In genomic region chr22:50581950-50582561, GRCh38 we compare ENCODE assay signal across 6 cellular contexts. TPM values are rescaled to one million over a fixed set of nuclear protein-coding genes. Genes with fewer than 3 reads are reported as not detected.
DNase-seq lines count a peak whose midpoint lies in the region; ATAC-seq and TF ChIP-seq lines count a peak whose summit lies in the region.

No MANE protein-coding gene starts in this region.

- H3K9me2 ChIP-seq in OCI-LY7 (ENCODE audit: insufficient read depth, low read length): no peaks in the 10 kb centered on the region

- CTCF ChIA-PET in OCI-LY7 (lab: Charles Lee; ENCODE audit: unreplicated experiment): no interaction called here

- peak overlapping the region; percentile 94 for H3K4me2 ChIP-seq in OCI-LY7 (ENCODE audit: low read length)

- H3K27ac Mint-ChIP-seq in effector memory CD8-positive, alpha-beta T cell: peak overlapping the region; percentile 96

- no peaks in the 10 kb centered on the region for H3K9me3 ChIP-seq in OCI-LY7 (ENCODE audit: low read length)

- POLR2A ChIA-PET in OCI-LY7 (lab: Charles Lee): interaction anchor here (1.2 kb wide), 1 partner anchor 264 kb away, joined by 3 read pairs; no protein-coding TSS in a partner anchor

- peak; percentile 23 for ATAC-seq in GM19351 (IDR thresholded peaks at IDR 0.05; ENCODE audit: unreplicated experiment)
- ATAC-seq in effector memory CD8-positive, alpha-beta T cell (replicated peaks): peak; percentile 0

- intact Hi-C loops in OCI-LY7 (cut with micrococcal nuclease; ENCODE audit: unreplicated experiment): loop anchor here (2.0 to 5.0 kb wide), 5 partner anchors 37 to 330 kb away; partner anchors contain the start of genes HDAC10, KLHDC7B, NCAPH2 and TYMP

- H3K4me3 ChIP-seq in OCI-LY7 (ENCODE audit: low read depth, low read length, poor library complexity, severe bottlenecking) (peak overlapping the region; percentile 95), skeletal muscle cell (ENCODE audit: low read depth, low read length) (peak overlapping the region; percentile 76)

- peaks cover 15% of the 10 kb centered on the region for H3K4me1 ChIP-seq in OCI-LY7 (ENCODE audit: insufficient read depth, low read length, poor library complexity, severe bottlenecking)

- BruUV-seq in OCI-LY7 (replicated peaks; lab: Mats Ljungman, UMichigan): no TSS peak

- no peaks in the 10 kb centered on the region for H3K27me3 Mint-ChIP-seq in effector memory CD8-positive, alpha-beta T cell

- H4K20me1 ChIP-seq in OCI-LY7 (ENCODE audit: insufficient read depth, low read length): 0 out of 2 replicates have a peak, but pooled peaks cover 7% of the 10 kb centered on the region

- H3K79me2 ChIP-seq in OCI-LY7 (ENCODE audit: insufficient read depth, low read depth, low read length): peaks cover 20% of the 10 kb centered on the region

- H3K4me1 Mint-ChIP-seq in effector memory CD8-positive, alpha-beta T cell (ENCODE audit: low read depth in 2 of 2): peaks cover 5 to 15% of the 10 kb centered on the region in 2 donors

- DNase-seq in OCI-LY7 (ENCODE audit: low spot score) (peak; percentile 55), skeletal muscle cell (ENCODE audit: low read depth) (no peak), AG08395 (ENCODE audit: low spot score) (no peak), A172 (ENCODE audit: low spot score) (no peak)
- DNase-seq in effector memory CD8-positive, alpha-beta T cell: no peak

- peaks cover 45% of the 10 kb centered on the region for H3K36me3 ChIP-seq in OCI-LY7 (ENCODE audit: insufficient read depth, low read length)

- no peaks in the 10 kb centered on the region for H3K9me3 Mint-ChIP-seq in effector memory CD8-positive, alpha-beta T cell

- H3K27ac ChIP-seq in OCI-LY7 (ENCODE audit: low read depth, low read length, poor library complexity, severe bottlenecking): peak overlapping the region; percentile 80

- TF ChIP-seq CTCF in OCI-LY7 (conservative IDR thresholded peaks at IDR 0.05; ENCODE audit: low read length): no peak

- peaks cover 18% of the 10 kb centered on the region for H3K36me3 Mint-ChIP-seq in effector memory CD8-positive, alpha-beta T cell (ENCODE audit: insufficient read depth)

- H2AFZ ChIP-seq in OCI-LY7 (ENCODE audit: low read length): peak overlapping the region; percentile 56

- peak overlapping the region; percentile 88 to 91 for H3K4me3 Mint-ChIP-seq in effector memory CD8-positive, alpha-beta T cell

RNA-seq across cellular contexts. Expression of gene CHKB, which starts 0.6 kb away (rescaled TPM):
- 83.8 and 85.8 TPM in 2 replicates for total RNA-seq in OCI-LY7 (2014; rRNA removed; shearing (Covaris generic))
- 100 and 110 TPM in 2 replicates for total RNA-seq in OCI-LY7 (2022)
- total RNA-seq in A172 (2014; rRNA removed; shearing (Covaris generic)): 27.9 and 30.7 TPM in 2 replicates

RNA-seq across cellular contexts. Expression of gene CPT1B, which starts 3.8 kb away (rescaled TPM):
- total RNA-seq in OCI-LY7 (2014; rRNA removed; shearing (Covaris generic)): 92.6 and 101 TPM in 2 replicates
- 138 and 162 TPM in 2 replicates for total RNA-seq in OCI-LY7 (2022)
- total RNA-seq in A172 (2014; rRNA removed; shearing (Covaris generic)): 6.4 and 13.8 TPM in 2 replicates

RNA-seq across cellular contexts. Expression of gene MAPK8IP2, which starts 18.5 kb away (rescaled TPM):
- total RNA-seq in OCI-LY7 (2014; rRNA removed; shearing (Covaris generic)): 0.54 and 0.62 TPM in 2 replicates
- total RNA-seq in OCI-LY7 (2022): 1.5 and 2.2 TPM in 2 replicates
- 7.9 and 10.8 TPM in 2 replicates for total RNA-seq in A172 (2014; rRNA removed; shearing (Covaris generic))

RNA-seq across cellular contexts. Expression of gene SYCE3, which starts 19.3 kb away (rescaled TPM):
- not detected in 2 replicates for total RNA-seq in OCI-LY7 (2014; rRNA removed; shearing (Covaris generic))
- total RNA-seq in OCI-LY7 (2022): not detected in 2 replicates
- total RNA-seq in A172 (2014; rRNA removed; shearing (Covaris generic)): 2.5 TPM in 1 of 2 replicates, not detected in the other

RNA-seq across cellular contexts. Expression of gene KLHDC7B, which starts 36.4 kb away (rescaled TPM):
- total RNA-seq in OCI-LY7 (2014; rRNA removed; shearing (Covaris generic)): 0.08 and 0.25 TPM in 2 replicates
- 0.31 and 0.46 TPM in 2 replicates for total RNA-seq in OCI-LY7 (2022)
- 0.17 TPM in 1 of 2 replicates, not detected in the other for total RNA-seq in A172 (2014; rRNA removed; shearing (Covaris generic))
